Comparison of ENCODE assay signal across 8 cellular contexts in genomic region chr1:66929691-66929998, GRCh38. TPM values are rescaled to one million over a fixed set of nuclear protein-coding genes. Genes with fewer than 3 reads are reported as not detected.
A peak's percentile ranks its signal among the peaks of the same experiment; 100 is the strongest.
DNase-seq lines count a peak whose midpoint lies in the region; ATAC-seq, FAIRE-seq and TF ChIP-seq lines count a peak whose summit lies in the region.

No MANE protein-coding gene starts in this region.

- TF ChIP-seq CTCF in OCI-LY3 (IDR thresholded peaks at IDR 0.05; ENCODE audit: low read depth, low read length), result no peak
- no peak for TF ChIP-seq CTCF in H1 (IDR thresholded peaks at IDR 0.05; ENCODE audit: control extremely low read depth in 1 of 3, insufficient read depth in 1 of 3, low read depth in 1 of 3, low read length in 3 of 3)

- peaks cover 44 to 67% (median 56%) of the 10 kb centered on the region in 4 donors for H3K4me1 Mint-ChIP-seq in CD4-positive, CD25-positive, alpha-beta regulatory T cell

- H2AK5ac ChIP-seq in H1 (ENCODE audit: low read depth, low read length), result no peak overlapping the region

- no peak for TF ChIP-seq EP300 in H1 (IDR thresholded peaks at IDR 0.05; ENCODE audit: borderline replicate concordance in 1 of 2, low read depth in 2 of 2, low read length in 2 of 2)

- no peak overlapping the region; the same call in 1 of the 2 replicates for H2BK12ac ChIP-seq in H1 (ENCODE audit: low read depth, low read length)

- H3K14ac ChIP-seq in H1 (ENCODE audit: insufficient read length), result no peak overlapping the region

- H3K4me3 Mint-ChIP-seq in CD4-positive, CD25-positive, alpha-beta regulatory T cell, result peak overlapping the region; percentile 90 to 98 (median 94)

- no peak overlapping the region for H3K18ac ChIP-seq in H1 (ENCODE audit: extremely low read depth, low read length)

- no peak overlapping the region for H3K23ac ChIP-seq in H1 (ENCODE audit: insufficient read length)

- H3K79me1 ChIP-seq in H1 (ENCODE audit: low read depth, low read length), result peaks cover 2% of the 10 kb centered on the region; the same call in 1 of the 2 replicates

- H3K79me2 ChIP-seq in OCI-LY3 (ENCODE audit: low read length), result peaks cover 61% of the 10 kb centered on the region
- peaks cover 4 to 57% of the 10 kb centered on the region in 2 experiments; a peak in 3 of 4 replicates for H3K79me2 ChIP-seq in H1 (ENCODE audit: control insufficient read depth in 1 of 2, insufficient read depth in 2 of 2, low read length in 2 of 2)

- no peaks in the 10 kb centered on the region for H3K27me3 ChIP-seq in CD4-positive, CD25-positive, alpha-beta regulatory T cell (ENCODE audit: control insufficient read depth, insufficient read depth, low read length)
- H3K27me3 ChIP-seq in OCI-LY3 (ENCODE audit: low read depth, low read length), result no peaks in the 10 kb centered on the region
- no peaks in the 10 kb centered on the region for H3K27me3 ChIP-seq in H1 (replicated peaks in 1 of 4; ENCODE audit: control insufficient read depth in 3 of 4, extremely low read depth in 1 of 4, insufficient read depth in 3 of 4, low read length in 3 of 4)
- no peaks in the 10 kb centered on the region for H3K27me3 ChIP-seq in neuron (ENCODE audit: insufficient read depth, low read length)

- TF ChIP-seq POLR2A in H1 (IDR thresholded peaks at IDR 0.05; ENCODE audit: control extremely low read depth in 1 of 2, low read depth in 2 of 2, low read length in 2 of 2), result no peak

- no peak overlapping the region for H3K56ac ChIP-seq in H1 (replicated peaks; ENCODE audit: insufficient read length, low read depth, low read length)

- peaks cover 11% of the 10 kb centered on the region; the same call in 1 of the 2 replicates for H3K23me2 ChIP-seq in H1 (ENCODE audit: low read depth, low read length)

- H2BK120ac ChIP-seq in H1 (replicated peaks; ENCODE audit: low read depth, low read length), result no peak overlapping the region

- H3K4ac ChIP-seq in H1 (replicated peaks; ENCODE audit: insufficient read length, low read depth, low read length), result no peak overlapping the region

- no peak overlapping the region for H2BK15ac ChIP-seq in H1 (ENCODE audit: low read length)

- no peak overlapping the region for H4K91ac ChIP-seq in H1 (replicated peaks; ENCODE audit: insufficient read length, low read length)

- peak overlapping the region; percentile 82 to 95 (median 83) for H3K27ac Mint-ChIP-seq in CD4-positive, CD25-positive, alpha-beta regulatory T cell

- H4K20me1 ChIP-seq in OCI-LY3 (ENCODE audit: insufficient read depth, low read length), result peaks cover 11% of the 10 kb centered on the region
- H4K20me1 ChIP-seq in H1 (replicated peaks in 1 of 2; ENCODE audit: control insufficient read depth in 1 of 2, insufficient read depth in 2 of 2, low read length in 2 of 2), result peaks cover 0 to 1% of the 10 kb centered on the region in 2 experiments

- H3K27ac ChIP-seq in CD4-positive, CD25-positive, alpha-beta regulatory T cell (ENCODE audit: insufficient read depth, low read length, poor library complexity, severe bottlenecking), result peak overlapping the region; percentile 89
- H3K27ac ChIP-seq in OCI-LY3 (ENCODE audit: low read length) (peak overlapping the region; percentile 9; the same call in 1 of the 2 replicates), H1 (ENCODE audit: low read depth, low read length) (no peak overlapping the region)

- H3K4me2 ChIP-seq in OCI-LY3 (ENCODE audit: low read length) (peak overlapping the region; percentile 69), H1 (ENCODE audit: insufficient read depth in 1 of 2, low read depth in 2 of 2, low read length in 2 of 2) (peak overlapping the region; percentile 59 to 77)

- peaks cover 51% of the 10 kb centered on the region for H3K4me1 ChIP-seq in CD4-positive, CD25-positive, alpha-beta regulatory T cell (ENCODE audit: control insufficient read depth, insufficient read depth, low read length, poor library complexity, severe bottlenecking)
- peaks cover 35% of the 10 kb centered on the region for H3K4me1 ChIP-seq in OCI-LY3 (ENCODE audit: low read length)
- H3K4me1 ChIP-seq in H1 (replicated peaks in 1 of 4; ENCODE audit: control insufficient read depth in 3 of 4, insufficient read depth in 4 of 4, low read length in 3 of 4), result peaks cover 0 to 4% (median 1%) of the 10 kb centered on the region in 4 experiments; a peak in 5 of 7 replicates
- H3K4me1 ChIP-seq in neuron (ENCODE audit: insufficient read depth, low read length), result peaks cover 42% of the 10 kb centered on the region

- no peak overlapping the region for H4K5ac ChIP-seq in H1 (ENCODE audit: insufficient read length, low read depth, low read length)

- whole genome bisulfite sequencing in H1 (ENCODE audit: extremely low coverage in 1 of 2, insufficient coverage in 1 of 2, insufficient read length in 1 of 2, insufficient replicate concordance in 2 of 2, low coverage in 1 of 2, low lambda C conversion rate in 2 of 2, missing lambda C conversion rate in 1 of 2), 2 experiments, result 44% methylated on average over 9 of the region's 9 CpGs; no CpG with 5 or more reads in 1 of the 2 experiments

- H3K4me3 ChIP-seq in CD4-positive, CD25-positive, alpha-beta regulatory T cell (ENCODE audit: low read depth, low read length), result peak overlapping the region; percentile 98
- peak overlapping the region; percentile 96 for H3K4me3 ChIP-seq in OCI-LY3 (ENCODE audit: low read length)
- peak overlapping the region; percentile 26 to 96 (median 35); a peak in 7 of 8 replicates for H3K4me3 ChIP-seq in H1 (ENCODE audit: extremely low read depth in 1 of 4, insufficient read depth in 2 of 4, low read depth in 3 of 4, low read length in 4 of 4)
- peak overlapping the region; percentile 97 for H3K4me3 ChIP-seq in neuron (ENCODE audit: low read length)

- CTCF ChIA-PET in H1 (lab: Charles Lee; ENCODE audit: partially characterized antibody), result interaction anchor here (0.6 to 1.9 kb wide), 2 partner anchors 15 to 749 kb away, joined by 3 to 4 read pairs; no protein-coding TSS in a partner anchor

- no peak for ATAC-seq in CD4-positive, CD25-positive, alpha-beta regulatory T cell (ENCODE audit: low read depth in 2 of 2)
- no peak for ATAC-seq in activated CD4-positive, CD25-positive, alpha-beta regulatory T cell treated with anti-CD3 and anti-CD28 coated beads, Interleukin-2, amount 50 U/mL, for 24 hours
- no peak for ATAC-seq in HG02840 (IDR thresholded peaks at IDR 0.05; ENCODE audit: low FRiP score, unreplicated experiment)

- TF ChIP-seq RAD21 in H1 (IDR thresholded peaks at IDR 0.05 in 1 of 2, conservative IDR thresholded peaks at IDR 0.05 in 1 of 2; ENCODE audit: low read depth in 2 of 2, low read length in 2 of 2), result no peak

- H3K9ac ChIP-seq in OCI-LY3 (ENCODE audit: low read length), result peak overlapping the region; percentile 33; the same call in 1 of the 2 replicates
- no peak overlapping the region; a peak in 1 of 7 replicates for H3K9ac ChIP-seq in H1 (replicated peaks in 1 of 4; ENCODE audit: extremely low read depth in 1 of 4, low read depth in 3 of 4, low read length in 3 of 4)

- H3K36me3 ChIP-seq in CD4-positive, CD25-positive, alpha-beta regulatory T cell (ENCODE audit: control insufficient read depth, insufficient read depth, low read length), result no peaks in the 10 kb centered on the region
- no peaks in the 10 kb centered on the region for H3K36me3 ChIP-seq in OCI-LY3 (replicated peaks; ENCODE audit: low read depth, low read length)
- H3K36me3 ChIP-seq in H1 (ENCODE audit: control insufficient read depth in 2 of 4, insufficient read depth in 4 of 4, low read length in 3 of 4), result no peaks in the 10 kb centered on the region
- H3K36me3 ChIP-seq in neuron (ENCODE audit: insufficient read depth, low read length), result no peaks in the 10 kb centered on the region

- H3K27me3 Mint-ChIP-seq in CD4-positive, CD25-positive, alpha-beta regulatory T cell, result peaks cover 7% of the 10 kb centered on the region

- H3K9me3 ChIP-seq in CD4-positive, CD25-positive, alpha-beta regulatory T cell (ENCODE audit: control insufficient read depth in 2 of 2, low read length in 2 of 2), result no peaks in the 10 kb centered on the region
- H3K9me3 ChIP-seq in OCI-LY3 (ENCODE audit: insufficient read depth, low read length) (no peaks in the 10 kb centered on the region), H1 (ENCODE audit: insufficient read depth in 2 of 2, low read depth in 1 of 2, low read length in 1 of 2) (no peaks in the 10 kb centered on the region), neuron (ENCODE audit: low read length) (no peaks in the 10 kb centered on the region)

- H2BK20ac ChIP-seq in H1 (ENCODE audit: low read length), result no peak overlapping the region

- 0 out of 2 replicates have a peak overlapping the region, but pooled peaks have one; percentile 56 for H2BK5ac ChIP-seq in H1 (ENCODE audit: low read depth, low read length)

- no peak for FAIRE-seq in H1 (lab: Jason Lieb, UNC)

- H3K36me3 Mint-ChIP-seq in CD4-positive, CD25-positive, alpha-beta regulatory T cell, result no peaks in the 10 kb centered on the region

- H3K9me3 Mint-ChIP-seq in CD4-positive, CD25-positive, alpha-beta regulatory T cell, result no peaks in the 10 kb centered on the region

- POLR2A ChIA-PET in H1 (lab: Charles Lee; ENCODE audit: partially characterized antibody), result interaction anchor here (0.9 to 1.3 kb wide), 3 partner anchors 8 to 377 kb away, joined by 3 to 7 read pairs (median 4); no protein-coding TSS in a partner anchor

- H4K8ac ChIP-seq in H1 (ENCODE audit: extremely low read depth, insufficient read depth, low read length), result no peak overlapping the region

- no peak for DNase-seq in CD4-positive, CD25-positive, alpha-beta regulatory T cell
- DNase-seq in H1 (ENCODE audit: low read depth in 1 of 2, low spot score in 2 of 2) (no peak), C1 segment of cervical spinal cord (lab: John Stamatoyannopoulos, UW) (no peak), middle frontal gyrus (ENCODE audit: extremely low spot score, low spot score) (no peak)

- no peak overlapping the region for H2AFZ ChIP-seq in OCI-LY3 (ENCODE audit: low read depth, low read length)
- no peak overlapping the region for H2AFZ ChIP-seq in H1 (ENCODE audit: low read length)
- H2AFZ ChIP-seq in neuron (ENCODE audit: low read depth, low read length), result no peak overlapping the region

RNA-seq across cellular contexts. Expression of gene MIER1, which starts 4.9 kb away (rescaled TPM):
- total RNA-seq in CD4-positive, CD25-positive, alpha-beta regulatory T cell, result 84.8 TPM
- polyA plus RNA-seq in CD4-positive, CD25-positive, alpha-beta regulatory T cell, result 10 to 100 TPM; 33.4 to 41.9 (median 36.0) TPM
- total RNA-seq in H1 (2021; fragmentation: NEBNext Ultra II Directional; extraction: Animal tissue kit (Norgen Biotek cat#: 25700)), result 30.8 and 33.5 TPM in 2 replicates
- 2.1 and 5.2 TPM in 2 replicates for polyA plus RNA-seq in H1 (2011; rRNA removed)
- polyA plus RNA-seq in H1 (2011; cell fraction: cytosol; rRNA removed), result 7.1 TPM
- 2.7 TPM for polyA plus RNA-seq in H1 (2011; cell fraction: nucleus; rRNA removed)
- 11.4 to 19.7 TPM (median 13.6 TPM) in 4 replicates for polyA plus RNA-seq in H1 (2012, experiment 1 of 2)
- 1.3 TPM for polyA plus RNA-seq in H1 (2012, experiment 2 of 2)
- polyA plus RNA-seq in H1 (2013, experiment 1 of 2), result 16.1 TPM
- 17.1 TPM for polyA plus RNA-seq in H1 (2013, experiment 2 of 2)
- polyA minus RNA-seq in H1 (2011; rRNA and poly(A)+ RNA removed), result 13.0 and 14.0 TPM in 2 replicates
- polyA minus RNA-seq in H1 (2011; cell fraction: cytosol; rRNA and poly(A)+ RNA removed), result 20.6 TPM
- 33.6 TPM for polyA minus RNA-seq in H1 (2011; cell fraction: nucleus; rRNA and poly(A)+ RNA removed)

RNA-seq across cellular contexts. Expression of gene DNAI4, which starts 5.0 kb away (rescaled TPM):
- 3.2 TPM for total RNA-seq in CD4-positive, CD25-positive, alpha-beta regulatory T cell
- 1 to 10 TPM in 2 of 4 donors, under 1 TPM in 2; 0.45 to 2.0 (median 1.4) TPM for polyA plus RNA-seq in CD4-positive, CD25-positive, alpha-beta regulatory T cell
- 2.1 and 4.0 TPM in 2 replicates for total RNA-seq in H1 (2021; fragmentation: NEBNext Ultra II Directional; extraction: Animal tissue kit (Norgen Biotek cat#: 25700))
- 0.08 and 0.32 TPM in 2 replicates for polyA plus RNA-seq in H1 (2011; rRNA removed)
- 0.63 TPM for polyA plus RNA-seq in H1 (2011; cell fraction: cytosol; rRNA removed)
- 0.09 TPM for polyA plus RNA-seq in H1 (2011; cell fraction: nucleus; rRNA removed)
- 0.17 to 0.37 TPM (median 0.28 TPM) in 4 replicates for polyA plus RNA-seq in H1 (2012, experiment 1 of 2)
- not detected for polyA plus RNA-seq in H1 (2012, experiment 2 of 2)
- 0.34 TPM for polyA plus RNA-seq in H1 (2013, experiment 1 of 2)
- 3.3 TPM for polyA plus RNA-seq in H1 (2013, experiment 2 of 2)
- polyA minus RNA-seq in H1 (2011; rRNA and poly(A)+ RNA removed), result 0.82 and 1.3 TPM in 2 replicates
- not detected for polyA minus RNA-seq in H1 (2011; cell fraction: cytosol; rRNA and poly(A)+ RNA removed)
- polyA minus RNA-seq in H1 (2011; cell fraction: nucleus; rRNA and poly(A)+ RNA removed), result 3.3 TPM

Comparison
In these comparisons a context has a peak if more than half of its experiments do, and no peak if none do; other contexts are left out.
1. H3K4me3 ChIP-seq: peak in every context shown above with its lines; median percentile 98 in CD4-positive, CD25-positive, alpha-beta regulatory T cell; 97 in neuron; 96 in OCI-LY3; 35 in H1.